In genomic region chr10:123637326-123637880, GRCh38 we compare ENCODE assay signal across 20 cellular contexts. TPM values are rescaled to one million over a fixed set of nuclear protein-coding genes. Genes with fewer than 3 reads are reported as not detected.
DNase-seq lines count a peak whose midpoint lies in the region; TF ChIP-seq lines count a peak whose summit lies in the region.
"Had no signal": no experiment of that assay in that cellular context is flagged by ENCODE, and none has a peak within 500 bp of the region (broad histone marks: within the 10 kb centered on the region; RNA-seq: fewer than 3 reads in every experiment).

No MANE protein-coding gene starts in this region.

- no peak overlapping the region for H3K18ac ChIP-seq in mesenchymal stem cell (ENCODE audit: low read depth in 1 of 2, low read length in 2 of 2)

- H3K4ac ChIP-seq in mesenchymal stem cell (ENCODE audit: low read depth in 1 of 2, low read length in 2 of 2): no peak overlapping the region

- H2AFZ ChIP-seq in mammary epithelial cell (ENCODE audit: low read depth, low read length) (no peak overlapping the region), mesenchymal stem cell (ENCODE audit: low read depth, low read length) (no peak overlapping the region)

- no TSS peak for BruUV-seq in mammary epithelial cell (replicated peaks; lab: Mats Ljungman, UMichigan)

- in situ Hi-C loops in mammary epithelial cell (cut with MboI; ENCODE audit: low sequenced_read_pairs in 2 of 2): no loop called here

- intact Hi-C loops in mammary epithelial cell (cut with micrococcal nuclease): no loop called here
- intact Hi-C loops in spleen (cut with DNase I; ENCODE audit: low total_unique reads): no loop called here

- no peak overlapping the region for H2AK5ac ChIP-seq in mesenchymal stem cell (ENCODE audit: low read length, severe bottlenecking)

- CTCF ChIA-PET in BJ (lab: Yijun Ruan, JAX) (no interaction called here), mammary epithelial cell (lab: Charles Lee; ENCODE audit: low non-redundant PET) (no interaction called here)

- no peak overlapping the region for H4K8ac ChIP-seq in mesenchymal stem cell (ENCODE audit: low read length)

- dilution Hi-C loops in mammary epithelial cell (cut with HindIII; ENCODE audit: low sequenced_read_pairs): no loop called here

- POLR2A ChIA-PET in BJ (lab: Charles Lee): interaction anchor here (0.6 kb wide), 1 partner anchor 527 kb away, joined by 7 read pairs; no protein-coding TSS in a partner anchor

- no peaks in the 10 kb centered on the region for H4K20me1 ChIP-seq in mammary epithelial cell (ENCODE audit: insufficient read depth, low read length)

- H3K9me3 ChIP-seq in mammary epithelial cell (replicated peaks; ENCODE audit: insufficient read depth, low read length) (no peaks in the 10 kb centered on the region), mesenchymal stem cell (ENCODE audit: control insufficient read depth, low read length) (no peaks in the 10 kb centered on the region), spleen (no peaks in the 10 kb centered on the region)
- H3K9me3 ChIP-seq: Caco-2, left ventricle myocardium inferior, uterus had no signal

- H3K27me3 ChIP-seq in BJ (ENCODE audit: control insufficient read depth, insufficient read depth, low read length): no peaks in the 10 kb centered on the region
- H3K27me3 ChIP-seq in mammary epithelial cell (ENCODE audit: insufficient read depth, low read length): no peaks in the 10 kb centered on the region
- H3K27me3 ChIP-seq in mesenchymal stem cell (ENCODE audit: control insufficient read depth in 1 of 2, insufficient read depth in 1 of 2, low read length in 2 of 2): peaks cover 0 to 19% of the 10 kb centered on the region in 2 experiments
- H3K27me3 ChIP-seq in spleen (replicated peaks in 1 of 7): peaks cover 0 to 53% (median 0%) of the 10 kb centered on the region in 7 donors
- H3K27me3 ChIP-seq: uterus had no signal

- H3K79me2 ChIP-seq in mammary epithelial cell (ENCODE audit: insufficient read depth, low read length): no peaks in the 10 kb centered on the region

- no peak overlapping the region for H3K27ac ChIP-seq in mammary epithelial cell (ENCODE audit: insufficient read depth, low read depth, low read length)
- no peak overlapping the region for H3K27ac ChIP-seq in mesenchymal stem cell (ENCODE audit: low read length, poor library complexity, severe bottlenecking)
- H3K27ac ChIP-seq in spleen: no peak overlapping the region
- H3K27ac ChIP-seq: left ventricle myocardium inferior, stomach, uterus had no signal

- H4K91ac ChIP-seq in mesenchymal stem cell (ENCODE audit: low read length): no peak overlapping the region

- no peak overlapping the region for H3K14ac ChIP-seq in mesenchymal stem cell (ENCODE audit: low read length in 2 of 2)

- TF ChIP-seq CTCF in BJ (IDR thresholded peaks at IDR 0.05; ENCODE audit: insufficient read depth, low read depth, low read length): no peak
- TF ChIP-seq CTCF in mammary epithelial cell (conservative IDR thresholded peaks at IDR 0.05 in 1 of 2, IDR thresholded peaks at IDR 0.05 in 1 of 2; ENCODE audit: extremely low read depth in 1 of 2, insufficient read depth in 1 of 2, low read depth in 1 of 2, low read length in 2 of 2): no peak
- TF ChIP-seq CTCF in spleen (IDR thresholded peaks at IDR 0.05 in 8 of 11, conservative IDR thresholded peaks at IDR 0.05 in 3 of 11): no peak

- no peaks in the 10 kb centered on the region for H3K79me1 ChIP-seq in mesenchymal stem cell (replicated peaks; ENCODE audit: low read length, poor library complexity, severe bottlenecking)

- no peaks in the 10 kb centered on the region for H3K4me1 ChIP-seq in mammary epithelial cell (ENCODE audit: insufficient read depth, low read length)
- H3K4me1 ChIP-seq in mesenchymal stem cell (ENCODE audit: control insufficient read depth, insufficient read depth, low read depth, low read length): no peaks in the 10 kb centered on the region
- no peaks in the 10 kb centered on the region for H3K4me1 ChIP-seq in spleen
- H3K4me1 ChIP-seq: Caco-2, left ventricle myocardium inferior, stomach, uterus had no signal

- H3K23ac ChIP-seq in mesenchymal stem cell (ENCODE audit: low read length in 2 of 2): no peak overlapping the region

- no peak overlapping the region for H2BK5ac ChIP-seq in mesenchymal stem cell (ENCODE audit: low read depth, low read length, poor library complexity, severe bottlenecking)

- no peak overlapping the region for H3K4me3 ChIP-seq in BJ (ENCODE audit: low read depth, low read length)
- no peak overlapping the region for H3K4me3 ChIP-seq in mammary epithelial cell (replicated peaks in 1 of 3; ENCODE audit: insufficient read depth in 1 of 3, low read depth in 2 of 3, low read length in 3 of 3)
- H3K4me3 ChIP-seq in mesenchymal stem cell (ENCODE audit: insufficient read depth in 1 of 2, low read depth in 1 of 2, low read length in 2 of 2): no peak overlapping the region
- H3K4me3 ChIP-seq in spleen: no peak overlapping the region
- H3K4me3 ChIP-seq: GM12878, left ventricle myocardium inferior, stomach, uterus had no signal

- H2BK120ac ChIP-seq in mesenchymal stem cell (ENCODE audit: low read depth, low read length): no peak overlapping the region

- H2BK15ac ChIP-seq in mesenchymal stem cell (ENCODE audit: low read depth, poor library complexity, severe bottlenecking): no peak overlapping the region

- TF ChIP-seq POLR2A in spleen (IDR thresholded peaks at IDR 0.05): no peak

- 61% methylated on average over 6 of the region's 6 CpGs for WGBS in mammary epithelial cell (ENCODE audit: low coverage, missing lambda C conversion rate)
- WGBS in mesenchymal stem cell: 46% methylated on average over 6 of the region's 6 CpGs
- WGBS in spleen, 5 donors: 60 to 66% (median 63%) methylated on average over 6 of the region's 6 CpGs

- H3K36me3 ChIP-seq in BJ (ENCODE audit: control insufficient read depth, insufficient read depth, low read length) (no peaks in the 10 kb centered on the region), mammary epithelial cell (ENCODE audit: insufficient read depth, low read length) (no peaks in the 10 kb centered on the region), mesenchymal stem cell (ENCODE audit: control insufficient read depth in 1 of 2, insufficient read depth in 2 of 2, low read depth in 1 of 2, low read length in 2 of 2) (no peaks in the 10 kb centered on the region), spleen (no peaks in the 10 kb centered on the region)
- H3K36me3 ChIP-seq: left ventricle myocardium inferior, stomach, uterus had no signal

- no peak overlapping the region for H2BK12ac ChIP-seq in mesenchymal stem cell (ENCODE audit: low read length in 2 of 2)

- peak; percentile 50 for DNase-seq in BJ (ENCODE audit: low read depth)
- DNase-seq in LHCN-M2 (ENCODE audit: low read depth): peak; percentile 12
- peak; percentile 46 for DNase-seq in mammary epithelial cell
- peak; percentile 6 for DNase-seq in mesenchymal stem cell
- no peak for DNase-seq in spleen
- no peak for DNase-seq in occipital lobe (lab: John Stamatoyannopoulos, UW)
- DNase-seq in NCI-H774 (lab: John Stamatoyannopoulos, UW): no peak
- DNase-seq in HT-29 (ENCODE audit: low spot score): no peak
- DNase-seq: activated CD4-positive, alpha-beta memory T cell treated with anti-CD3 and anti-CD28 coated beads, Interleukin-2, amount 10 ng/mL, durations not matched to agents 7 days and 5 days; activated T-cell treated with anti-CD3 and anti-CD28 coated beads, Interleukin-2, amount 50 U/mL, for 4 hours; Caco-2; left ventricle myocardium inferior; NCI-H2029; NCI-H446; SHP77; stimulated activated CD4-positive, alpha-beta T cell treated with anti-CD3 and anti-CD28 coated beads, Interleukin-2, amount 100 ng/mL, for 48 hours; stomach; uterus had no signal

- H3K9ac ChIP-seq in mammary epithelial cell (ENCODE audit: insufficient read depth, low read length) (no peak overlapping the region), mesenchymal stem cell (ENCODE audit: low read length) (no peak overlapping the region)

- H3K4me2 ChIP-seq in mammary epithelial cell (ENCODE audit: insufficient read depth, low read depth, low read length) (no peak overlapping the region), mesenchymal stem cell (ENCODE audit: low read length, poor library complexity, severe bottlenecking) (no peak overlapping the region)

RNA-seq across cellular contexts. Expression of gene GPR26, which starts 28.8 kb away (rescaled TPM):
- polyA plus RNA-seq in BJ (2011; rRNA removed) (0.01 TPM in 1 of 2 replicates, not detected in the other), mammary epithelial cell (not detected), spleen (not detected)
- not detected in 2 replicates for polyA minus RNA-seq in BJ (2011; rRNA and poly(A)+ RNA removed)
- total RNA-seq in LHCN-M2 (2014; rRNA removed) (not detected in 2 replicates), mammary epithelial cell (not detected), spleen (not detected), occipital lobe (3.1 TPM)
- not detected for polyA plus RNA-seq in LHCN-M2 (2012)
- polyA minus RNA-seq in mammary epithelial cell: not detected
- not detected for polyA plus RNA-seq in mesenchymal stem cell (2013, experiment 1 of 2)
- polyA plus RNA-seq in mesenchymal stem cell (2013, experiment 2 of 2): not detected
- not detected in 2 replicates for total RNA-seq in HT-29 (2014; rRNA removed; shearing (Covaris generic))
- total RNA-seq: activated CD4-positive, alpha-beta memory T cell treated with anti-CD3 and anti-CD28 coated beads, Interleukin-2, amount 10 ng/mL, durations not matched to agents 7 days and 5 days; activated T-cell treated with anti-CD3 and anti-CD28 coated beads, Interleukin-2, amount 50 U/mL, for 4 hours; Caco-2; G401; left ventricle myocardium inferior; stomach; uterus had no signal
- polyA plus RNA-seq: stomach had no signal

Comparison
In these comparisons a context has a peak if more than half of its experiments do, and no peak if none do; other contexts are left out.
1. DNase-seq: peak in BJ (single experiment), LHCN-M2 (single experiment), mammary epithelial cell (single experiment) and mesenchymal stem cell (single experiment); none in spleen (single experiment), occipital lobe (single experiment), NCI-H774 (single experiment) and HT-29 (single experiment).